In the genomic region with DNA sequence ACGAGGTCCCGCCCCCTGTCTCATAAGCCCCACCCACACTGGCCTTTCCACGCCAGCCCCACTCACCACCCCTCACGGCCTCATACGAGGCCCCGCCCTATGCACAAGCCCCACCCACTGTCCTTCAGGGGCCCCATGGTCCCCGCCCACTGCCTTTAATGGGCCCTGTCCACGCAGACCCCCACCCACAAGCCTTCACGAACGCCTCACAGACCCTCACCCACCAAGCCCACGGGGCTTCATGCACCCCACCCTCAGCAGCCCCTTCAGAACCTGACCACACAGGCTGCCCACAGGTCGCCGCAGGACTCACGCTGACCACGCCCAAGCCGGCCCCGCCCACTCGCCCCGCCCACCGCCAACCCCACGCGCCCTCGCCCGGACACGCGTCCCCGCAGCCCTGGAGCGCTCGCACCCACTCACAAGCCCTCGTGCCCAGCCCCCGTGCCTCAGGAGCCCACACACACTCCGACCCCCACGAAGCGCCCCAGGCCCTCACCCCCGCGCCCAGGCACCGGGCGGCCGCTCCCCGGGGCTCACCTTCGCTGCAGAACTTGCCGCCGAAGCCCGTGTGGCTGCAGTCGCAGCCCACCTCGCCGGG, we compare ENCODE assay signal across 15 cellular contexts. TPM values are rescaled to one million over a fixed set of nuclear protein-coding genes. Genes with fewer than 3 reads are reported as not detected.
DNase-seq lines count a peak whose midpoint lies in the region; ATAC-seq and TF ChIP-seq lines count a peak whose summit lies in the region.
"Had no signal": no experiment of that assay in that cellular context is flagged by ENCODE, and none has a peak within 500 bp of the region (broad histone marks: within the 10 kb centered on the region; RNA-seq: fewer than 3 reads in every experiment).

No MANE protein-coding gene starts in this region.

- no peak overlapping the region for H2BK20ac ChIP-seq in H9 (ENCODE audit: low read depth, low read length, poor library complexity, severe bottlenecking)

- H3K9ac ChIP-seq in H9 (ENCODE audit: extremely low read depth, insufficient read length, low read length) (no peak overlapping the region), neural cell (ENCODE audit: low read length) (peak overlapping the region; percentile 64)

- H3K79me1 ChIP-seq in H9 (ENCODE audit: insufficient read depth, low read depth, low read length, poor library complexity, severe bottlenecking) = no peaks in the 10 kb centered on the region

- TF ChIP-seq EP300 in neural cell (conservative IDR thresholded peaks at IDR 0.05; ENCODE audit: poor library complexity, severe bottlenecking) = no peak

- no peak overlapping the region for H4K8ac ChIP-seq in H9 (replicated peaks; ENCODE audit: insufficient read length, low read depth, low read length)

- no peaks in the 10 kb centered on the region for H3K36me3 Mint-ChIP-seq in activated CD4-positive, alpha-beta T cell treated with anti-CD3 and anti-CD28 coated beads, Interleukin-2, amount 10 ng/mL, durations not matched to agents 24 days and 14 days (ENCODE audit: low read depth)
- H3K36me3 Mint-ChIP-seq in H9 (ENCODE audit: insufficient read depth in 1 of 3, low read depth in 3 of 3) (no peaks in the 10 kb centered on the region), chondrocyte (ENCODE audit: low read depth) (no peaks in the 10 kb centered on the region)

- no peak overlapping the region for H3T11ph ChIP-seq in H9 (ENCODE audit: low read length)

- H2BK120ac ChIP-seq in H9 (ENCODE audit: low read depth, low read length, poor library complexity, severe bottlenecking) = no peak overlapping the region

- H3K18ac ChIP-seq in H9 (ENCODE audit: insufficient read length, low read depth, low read length) = no peak overlapping the region

- ATAC-seq in HG03097 (IDR thresholded peaks at IDR 0.05; ENCODE audit: low FRiP score, unreplicated experiment) = no peak
- no peak for ATAC-seq in HG02642 (IDR thresholded peaks at IDR 0.05; ENCODE audit: poor library complexity, unreplicated experiment)
- ATAC-seq: Panc1 had no signal

- H3K14ac ChIP-seq in H9 (ENCODE audit: insufficient read depth, low read length) = no peak overlapping the region

- peaks cover 2% of the 10 kb centered on the region for H3K4me1 Mint-ChIP-seq in activated CD4-positive, alpha-beta T cell treated with anti-CD3 and anti-CD28 coated beads, Interleukin-2, amount 10 ng/mL, durations not matched to agents 24 days and 14 days
- H3K4me1 Mint-ChIP-seq in H9 (peaks cover 25 to 66% of the 10 kb centered on the region in 2 experiments), chondrocyte (ENCODE audit: low read depth) (peaks cover 11% of the 10 kb centered on the region)

- WGBS in H9 (ENCODE audit: extremely low coverage, insufficient read length, low lambda C conversion rate) = no CpG with 5 or more reads among the region's 47 CpGs

- TF ChIP-seq CTCF in H9 (conservative IDR thresholded peaks at IDR 0.05) (no peak), chondrocyte (IDR thresholded peaks at IDR 0.05) (no peak), neural cell (IDR thresholded peaks at IDR 0.05; ENCODE audit: poor library complexity, severe bottlenecking) (no peak)

- no peak overlapping the region for H2BK15ac ChIP-seq in H9 (ENCODE audit: low read depth, low read length)

- no peak overlapping the region for H2AK5ac ChIP-seq in H9 (ENCODE audit: insufficient read length, low read length)

- peaks cover 9% of the 10 kb centered on the region; the same call in 1 of the 2 replicates for H3K27me3 ChIP-seq in H9 (ENCODE audit: insufficient read depth, low read length)
- H3K27me3 ChIP-seq in neural cell (ENCODE audit: insufficient read depth, low read depth, low read length) = no peaks in the 10 kb centered on the region

- no peak overlapping the region for H3K4ac ChIP-seq in H9 (ENCODE audit: low read depth, low read length)

- H3K56ac ChIP-seq in H9 (ENCODE audit: insufficient read length, low read depth, low read length) = no peak overlapping the region

- H3K79me2 ChIP-seq in H9 (ENCODE audit: insufficient read depth, low read length) (no peaks in the 10 kb centered on the region), neural cell (replicated peaks; ENCODE audit: insufficient read depth, low read length) (peaks cover 54% of the 10 kb centered on the region)

- H2AFZ ChIP-seq in H9 (ENCODE audit: low read length) (no peak overlapping the region), neural cell (ENCODE audit: low read depth, low read length) (no peak overlapping the region)

- peak overlapping the region; percentile 7 for H3K27ac Mint-ChIP-seq in activated CD4-positive, alpha-beta T cell treated with anti-CD3 and anti-CD28 coated beads, Interleukin-2, amount 10 ng/mL, durations not matched to agents 24 days and 14 days
- H3K27ac Mint-ChIP-seq in H9 (no peak overlapping the region), chondrocyte (ENCODE audit: unreplicated experiment) (no peak overlapping the region)

- H4K20me1 ChIP-seq in H9 (ENCODE audit: control insufficient read depth, insufficient read depth, insufficient read length) (no peaks in the 10 kb centered on the region), neural cell (ENCODE audit: insufficient read depth) (peaks cover 41% of the 10 kb centered on the region)

- no peak overlapping the region for H2BK5ac ChIP-seq in H9 (ENCODE audit: insufficient read length, low read length)

- intact Hi-C loops in activated CD4-positive, alpha-beta T cell treated with anti-CD3 and anti-CD28 coated beads, Interleukin-2, amount 10 ng/mL, durations not matched to agents 24 days and 14 days (cut with micrococcal nuclease) = no loop called here

- H3K36me3 ChIP-seq in neural cell (ENCODE audit: insufficient read depth, low read length) = no peaks in the 10 kb centered on the region

- H3K4me2 ChIP-seq in H9 (ENCODE audit: insufficient read depth, insufficient read length, low read length) (peak overlapping the region; percentile 22), neural cell (ENCODE audit: low read length) (peak overlapping the region; percentile 30)

- peak overlapping the region; percentile 62 for H3K4me3 ChIP-seq in neural cell (ENCODE audit: low read length)
- H3K4me3 ChIP-seq: psoas muscle had no signal

- H3K27ac ChIP-seq in H9 (ENCODE audit: insufficient read length, low read depth, low read length) = no peak overlapping the region
- peak overlapping the region; percentile 40 for H3K27ac ChIP-seq in neural cell (ENCODE audit: low read length)
- H3K27ac ChIP-seq: psoas muscle had no signal

- H4K5ac ChIP-seq in H9 (ENCODE audit: insufficient read length, low read depth, low read length) = no peak overlapping the region

- H3K27me3 Mint-ChIP-seq in activated CD4-positive, alpha-beta T cell treated with anti-CD3 and anti-CD28 coated beads, Interleukin-2, amount 10 ng/mL, durations not matched to agents 24 days and 14 days = peaks cover 73% of the 10 kb centered on the region
- H3K27me3 Mint-ChIP-seq in H9 (ENCODE audit: low read depth) = peaks cover 82% of the 10 kb centered on the region
- H3K27me3 Mint-ChIP-seq in chondrocyte (ENCODE audit: low read depth) = peaks cover 52% of the 10 kb centered on the region

- no peaks in the 10 kb centered on the region for H3K9me3 ChIP-seq in H9 (ENCODE audit: control insufficient read depth, low read depth, low read length)
- H3K9me3 ChIP-seq in neural cell (ENCODE audit: low read length) = no peaks in the 10 kb centered on the region
- H3K9me3 ChIP-seq: psoas muscle had no signal

- H3K4me3 Mint-ChIP-seq in activated CD4-positive, alpha-beta T cell treated with anti-CD3 and anti-CD28 coated beads, Interleukin-2, amount 10 ng/mL, durations not matched to agents 24 days and 14 days = peak overlapping the region; percentile 33
- H3K4me3 Mint-ChIP-seq in H9 = peak overlapping the region; percentile 48 to 79
- H3K4me3 Mint-ChIP-seq in chondrocyte (ENCODE audit: unreplicated experiment) = no peak overlapping the region

- H3K9me2 ChIP-seq in neural cell (ENCODE audit: insufficient read depth, low read length) = no peaks in the 10 kb centered on the region

- peaks cover 11% of the 10 kb centered on the region; the same call in 1 of the 2 replicates for H3K4me1 ChIP-seq in H9 (ENCODE audit: insufficient read depth, low read length)
- H3K4me1 ChIP-seq: psoas muscle had no signal

- H2BK12ac ChIP-seq in H9 (ENCODE audit: insufficient read length, low read depth, low read length) = no peak overlapping the region

- no peak for TF ChIP-seq RAD21 in neural cell (conservative IDR thresholded peaks at IDR 0.05)

- no peaks in the 10 kb centered on the region for H3F3A ChIP-seq in neural cell (ENCODE audit: insufficient read depth, low read length, poor library complexity, severe bottlenecking)

- DNase-seq in activated CD4-positive, alpha-beta T cell treated with anti-CD3 and anti-CD28 coated beads, Interleukin-2, amount 10 ng/mL, durations not matched to agents 24 days and 14 days = no peak
- no peak for DNase-seq in activated CD4-positive, alpha-beta T cell treated with anti-CD3 and anti-CD28 coated beads for 1 hour
- DNase-seq in H9 = no peak
- DNase-seq in chondrocyte (ENCODE audit: low spot score) = peak; percentile 87
- no peak for DNase-seq in foreskin melanocyte
- DNase-seq: activated CD4-positive, CD25-positive, alpha-beta regulatory T cell; cortex of kidney; kidney glomerular epithelial cell; NCI-H187; NCI-H524 treated with DMSO at 0.1 percent for 48 hours had no signal

- no peak overlapping the region for H4K91ac ChIP-seq in H9 (ENCODE audit: insufficient read length, low read depth, low read length)

- no peaks in the 10 kb centered on the region for H3K9me3 Mint-ChIP-seq in activated CD4-positive, alpha-beta T cell treated with anti-CD3 and anti-CD28 coated beads, Interleukin-2, amount 10 ng/mL, durations not matched to agents 24 days and 14 days
- H3K9me3 Mint-ChIP-seq in H9 (no peaks in the 10 kb centered on the region; a peak in 2 of 5 replicates), chondrocyte (ENCODE audit: low read depth) (no peaks in the 10 kb centered on the region)

- peaks cover 6% of the 10 kb centered on the region for H3K23me2 ChIP-seq in H9 (ENCODE audit: insufficient read length, low read depth, low read length, poor library complexity, severe bottlenecking)

- H3K23ac ChIP-seq in H9 (ENCODE audit: insufficient read length, low read depth, low read length) = no peak overlapping the region

RNA-seq across cellular contexts. Expression of gene NRXN2, which starts 10.5 kb away (rescaled TPM):
- 0.61 TPM in 1 of 2 replicates, not detected in the other for total RNA-seq in activated CD4-positive, alpha-beta T cell treated with anti-CD3 and anti-CD28 coated beads, Interleukin-2, amount 10 ng/mL, durations not matched to agents 24 days and 14 days
- total RNA-seq in H9 (2021) = 3.9 and 4.8 TPM in 2 replicates
- total RNA-seq in chondrocyte = 1.1 to 3.0 TPM (median 1.8 TPM) in 3 replicates
- polyA plus RNA-seq in neural cell = 68.0 and 99.8 TPM in 2 replicates
- polyA minus RNA-seq in neural cell = 279 and 325 TPM in 2 replicates

RNA-seq across cellular contexts. Expression of gene RASGRP2, which starts 31.4 kb away (rescaled TPM):
- 13.4 and 14.5 TPM in 2 replicates for total RNA-seq in activated CD4-positive, alpha-beta T cell treated with anti-CD3 and anti-CD28 coated beads, Interleukin-2, amount 10 ng/mL, durations not matched to agents 24 days and 14 days
- 24.0 and 26.9 TPM in 2 replicates for total RNA-seq in H9 (2021)
- total RNA-seq in chondrocyte = 4.7 to 11.4 TPM (median 10.1 TPM) in 3 replicates
- 4.5 and 13.9 TPM in 2 replicates for polyA plus RNA-seq in neural cell
- polyA minus RNA-seq in neural cell = 2.9 and 4.4 TPM in 2 replicates

RNA-seq across cellular contexts. Expression of gene PYGM, which starts 47.2 kb away (rescaled TPM):
- total RNA-seq in activated CD4-positive, alpha-beta T cell treated with anti-CD3 and anti-CD28 coated beads, Interleukin-2, amount 10 ng/mL, durations not matched to agents 24 days and 14 days = 2.4 and 3.1 TPM in 2 replicates
- total RNA-seq in H9 (2021) = 3.6 TPM in 2 replicates
- total RNA-seq in chondrocyte = 0.65 to 1.6 TPM (median 1.2 TPM) in 3 replicates
- 0.14 and 0.43 TPM in 2 replicates for polyA plus RNA-seq in neural cell
- polyA minus RNA-seq in neural cell = 0.58 TPM in 1 of 2 replicates, not detected in the other
